Comparison of ENCODE assay signal across 1 cellular context in genomic region chr15:78996876-78997275, GRCh38.
TF ChIP-seq lines count a peak whose summit lies in the region.

No MANE protein-coding gene starts in this region.

TF ChIP-seq in IMR-90, 13 proteins besides CTCF, POLR2A, EP300 and RAD21:
- TF ChIP-seq USF2 (IDR thresholded peaks at IDR 0.05; ENCODE audit: low read depth, low read length) (no peak), BHLHE40 (IDR thresholded peaks at IDR 0.05; ENCODE audit: low read depth, low read length) (no peak), SMC3 (IDR thresholded peaks at IDR 0.05; ENCODE audit: low read depth, low read length) (no peak), CEBPB (IDR thresholded peaks at IDR 0.05; ENCODE audit: low read depth, low read length) (no peak), CHD1 (IDR thresholded peaks at IDR 0.05; ENCODE audit: low read depth, low read length) (no peak), NFE2L2 (IDR thresholded peaks at IDR 0.05; ENCODE audit: low read depth, low read length) (no peak), MXI1 (IDR thresholded peaks at IDR 0.05; ENCODE audit: borderline replicate concordance, low read depth, low read length) (no peak), MAFK (IDR thresholded peaks at IDR 0.05; ENCODE audit: low read depth, low read length) (no peak), FOS (IDR thresholded peaks at IDR 0.05; ENCODE audit: low read depth, low read length) (no peak), RFX5 (IDR thresholded peaks at IDR 0.05; ENCODE audit: low read depth, low read length) (no peak), ELK1 (IDR thresholded peaks at IDR 0.05; ENCODE audit: borderline replicate concordance, low read depth, low read length) (no peak), RCOR1 (IDR thresholded peaks at IDR 0.05; ENCODE audit: insufficient replicate concordance, low read length) (no peak), MAZ (IDR thresholded peaks at IDR 0.05; ENCODE audit: borderline replicate concordance, low read depth, low read length) (no peak)
